In genomic region chr2:199441759-199442158, GRCh38 we compare ENCODE assay signal across 1 cellular context.
TF ChIP-seq lines count a peak whose summit lies in the region.

No MANE protein-coding gene starts in this region.

TF ChIP-seq in WTC11, 78 proteins besides CTCF, POLR2A, EP300 and RAD21 (continued from another document):
- TF ChIP-seq, protein P1, sequence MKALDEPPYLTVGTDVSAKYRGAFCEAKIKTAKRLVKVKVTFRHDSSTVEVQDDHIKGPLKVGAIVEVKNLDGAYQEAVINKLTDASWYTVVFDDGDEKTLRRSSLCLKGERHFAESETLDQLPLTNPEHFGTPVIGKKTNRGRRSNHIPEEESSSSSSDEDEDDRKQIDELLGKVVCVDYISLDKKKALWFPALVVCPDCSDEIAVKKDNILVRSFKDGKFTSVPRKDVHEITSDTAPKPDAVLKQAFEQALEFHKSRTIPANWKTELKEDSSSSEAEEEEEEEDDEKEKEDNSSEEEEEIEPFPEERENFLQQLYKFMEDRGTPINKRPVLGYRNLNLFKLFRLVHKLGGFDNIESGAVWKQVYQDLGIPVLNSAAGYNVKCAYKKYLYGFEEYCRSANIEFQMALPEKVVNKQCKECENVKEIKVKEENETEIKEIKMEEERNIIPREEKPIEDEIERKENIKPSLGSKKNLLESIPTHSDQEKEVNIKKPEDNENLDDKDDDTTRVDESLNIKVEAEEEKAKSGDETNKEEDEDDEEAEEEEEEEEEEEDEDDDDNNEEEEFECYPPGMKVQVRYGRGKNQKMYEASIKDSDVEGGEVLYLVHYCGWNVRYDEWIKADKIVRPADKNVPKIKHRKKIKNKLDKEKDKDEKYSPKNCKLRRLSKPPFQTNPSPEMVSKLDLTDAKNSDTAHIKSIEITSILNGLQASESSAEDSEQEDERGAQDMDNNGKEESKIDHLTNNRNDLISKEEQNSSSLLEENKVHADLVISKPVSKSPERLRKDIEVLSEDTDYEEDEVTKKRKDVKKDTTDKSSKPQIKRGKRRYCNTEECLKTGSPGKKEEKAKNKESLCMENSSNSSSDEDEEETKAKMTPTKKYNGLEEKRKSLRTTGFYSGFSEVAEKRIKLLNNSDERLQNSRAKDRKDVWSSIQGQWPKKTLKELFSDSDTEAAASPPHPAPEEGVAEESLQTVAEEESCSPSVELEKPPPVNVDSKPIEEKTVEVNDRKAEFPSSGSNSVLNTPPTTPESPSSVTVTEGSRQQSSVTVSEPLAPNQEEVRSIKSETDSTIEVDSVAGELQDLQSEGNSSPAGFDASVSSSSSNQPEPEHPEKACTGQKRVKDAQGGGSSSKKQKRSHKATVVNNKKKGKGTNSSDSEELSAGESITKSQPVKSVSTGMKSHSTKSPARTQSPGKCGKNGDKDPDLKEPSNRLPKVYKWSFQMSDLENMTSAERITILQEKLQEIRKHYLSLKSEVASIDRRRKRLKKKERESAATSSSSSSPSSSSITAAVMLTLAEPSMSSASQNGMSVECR (CRISPR knock-in tag; IDR thresholded peaks at IDR 0.05; ENCODE audit: borderline replicate concordance) = no peak
- TF ChIP-seq NR1H2 (CRISPR knock-in tag; IDR thresholded peaks at IDR 0.05) (no peak), JUN (CRISPR knock-in tag; IDR thresholded peaks at IDR 0.05) (no peak), IRF2 (CRISPR knock-in tag; IDR thresholded peaks at IDR 0.05; ENCODE audit: borderline replicate concordance, low read depth) (no peak), FOXP1 (CRISPR knock-in tag; IDR thresholded peaks at IDR 0.05; ENCODE audit: borderline replicate concordance) (no peak), ZNF423 (CRISPR knock-in tag; IDR thresholded peaks at IDR 0.05) (no peak)
- TF ChIP-seq, protein P2, sequence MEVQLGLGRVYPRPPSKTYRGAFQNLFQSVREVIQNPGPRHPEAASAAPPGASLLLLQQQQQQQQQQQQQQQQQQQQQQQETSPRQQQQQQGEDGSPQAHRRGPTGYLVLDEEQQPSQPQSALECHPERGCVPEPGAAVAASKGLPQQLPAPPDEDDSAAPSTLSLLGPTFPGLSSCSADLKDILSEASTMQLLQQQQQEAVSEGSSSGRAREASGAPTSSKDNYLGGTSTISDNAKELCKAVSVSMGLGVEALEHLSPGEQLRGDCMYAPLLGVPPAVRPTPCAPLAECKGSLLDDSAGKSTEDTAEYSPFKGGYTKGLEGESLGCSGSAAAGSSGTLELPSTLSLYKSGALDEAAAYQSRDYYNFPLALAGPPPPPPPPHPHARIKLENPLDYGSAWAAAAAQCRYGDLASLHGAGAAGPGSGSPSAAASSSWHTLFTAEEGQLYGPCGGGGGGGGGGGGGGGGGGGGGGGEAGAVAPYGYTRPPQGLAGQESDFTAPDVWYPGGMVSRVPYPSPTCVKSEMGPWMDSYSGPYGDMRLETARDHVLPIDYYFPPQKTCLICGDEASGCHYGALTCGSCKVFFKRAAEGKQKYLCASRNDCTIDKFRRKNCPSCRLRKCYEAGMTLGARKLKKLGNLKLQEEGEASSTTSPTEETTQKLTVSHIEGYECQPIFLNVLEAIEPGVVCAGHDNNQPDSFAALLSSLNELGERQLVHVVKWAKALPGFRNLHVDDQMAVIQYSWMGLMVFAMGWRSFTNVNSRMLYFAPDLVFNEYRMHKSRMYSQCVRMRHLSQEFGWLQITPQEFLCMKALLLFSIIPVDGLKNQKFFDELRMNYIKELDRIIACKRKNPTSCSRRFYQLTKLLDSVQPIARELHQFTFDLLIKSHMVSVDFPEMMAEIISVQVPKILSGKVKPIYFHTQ (CRISPR knock-in tag; IDR thresholded peaks at IDR 0.05) = no peak
- TF ChIP-seq, protein P3, sequence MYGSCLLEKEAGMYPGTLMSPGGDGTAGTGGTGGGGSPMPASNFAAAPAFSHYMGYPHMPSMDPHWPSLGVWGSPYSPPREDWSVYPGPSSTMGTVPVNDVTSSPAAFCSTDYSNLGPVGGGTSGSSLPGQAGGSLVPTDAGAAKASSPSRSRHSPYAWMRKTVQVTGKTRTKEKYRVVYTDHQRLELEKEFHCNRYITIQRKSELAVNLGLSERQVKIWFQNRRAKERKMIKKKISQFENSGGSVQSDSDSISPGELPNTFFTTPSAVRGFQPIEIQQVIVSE (CRISPR knock-in tag; IDR thresholded peaks at IDR 0.05; ENCODE audit: borderline replicate concordance) = no peak
TF ChIP-seq in WTC11: peak in this region for 0.
